ENCODE assay signal across 17 cellular contexts in genomic region chr13:29953542-29953941, GRCh38.
DNase-seq lines count a peak whose midpoint lies in the region; ATAC-seq and TF ChIP-seq lines count a peak whose summit lies in the region.
"Had no signal": no experiment of that assay in that cellular context is flagged by ENCODE, and none has a peak within 500 bp of the region (broad histone marks: within the 10 kb centered on the region; RNA-seq: fewer than 3 reads in every experiment).

No MANE protein-coding gene starts in this region.

- DNase-seq in T-helper 1 cell, result no peak
- peak; percentile 12 for DNase-seq in AG10803 (ENCODE audit: low read depth)
- no peak for DNase-seq in T-cell
- no peak for DNase-seq in effector memory CD8-positive, alpha-beta T cell
- DNase-seq in NCI-H82 (lab: John Stamatoyannopoulos, UW), result no peak
- DNase-seq in NCI-H774 (lab: John Stamatoyannopoulos, UW), result no peak
- DNase-seq: activated B cell treated with CpG ODN at 0.5 μM for 24 hours; central memory CD4-positive, alpha-beta T cell; NCI-H524 treated with DMSO at 0.1 percent for 48 hours; psoas muscle; Right ventricle myocardium superior; substantia nigra had no signal

- POLR2A ChIA-PET in T-cell (lab: Charles Lee), result interaction anchor here in 1 of 2 donors (0.6 to 1.6 kb wide), 2 partner anchors 18 kb away, joined by 3 to 9 read pairs; no protein-coding TSS in a partner anchor

- no peak overlapping the region for H3K4me3 ChIP-seq in AG10803 (ENCODE audit: low read length)
- H3K4me3 ChIP-seq: psoas muscle, smooth muscle cell, uterus had no signal

- H3K9me3 Mint-ChIP-seq in T-helper 1 cell treated with Interleukin-12 subunit alpha and Interleukin-12 subunit beta and Interleukin-4 antibody, amounts not matched to agents 30 μg/mL and 1 μg/mL, for 36 hours, result no peaks in the 10 kb centered on the region
- no peaks in the 10 kb centered on the region for H3K9me3 Mint-ChIP-seq in T-cell
- H3K9me3 Mint-ChIP-seq in effector memory CD8-positive, alpha-beta T cell, result no peaks in the 10 kb centered on the region
- H3K9me3 Mint-ChIP-seq: activated B cell treated with CpG ODN at 0.5 μM for 24 hours, mesothelial cell of epicardium had no signal

- TF ChIP-seq CTCF in AG10803 (conservative IDR thresholded peaks at IDR 0.05; ENCODE audit: low read length), result no peak

- H3K27me3 Mint-ChIP-seq in T-helper 1 cell treated with Interleukin-12 subunit alpha and Interleukin-12 subunit beta and Interleukin-4 antibody, amounts not matched to agents 30 μg/mL and 1 μg/mL, for 36 hours (ENCODE audit: low read depth), result peaks cover 19% of the 10 kb centered on the region
- peaks cover 0 to 3% of the 10 kb centered on the region in 2 donors for H3K27me3 Mint-ChIP-seq in T-cell
- peaks cover 6 to 7% of the 10 kb centered on the region in 2 donors for H3K27me3 Mint-ChIP-seq in effector memory CD8-positive, alpha-beta T cell

- peaks cover 5% of the 10 kb centered on the region for H3K36me3 Mint-ChIP-seq in T-helper 1 cell treated with Interleukin-12 subunit alpha and Interleukin-12 subunit beta and Interleukin-4 antibody, amounts not matched to agents 30 μg/mL and 1 μg/mL, for 36 hours (ENCODE audit: low read depth)
- no peaks in the 10 kb centered on the region for H3K36me3 Mint-ChIP-seq in T-cell
- peaks cover 4% of the 10 kb centered on the region for H3K36me3 Mint-ChIP-seq in effector memory CD8-positive, alpha-beta T cell (ENCODE audit: insufficient read depth)
- H3K36me3 Mint-ChIP-seq: mesothelial cell of epicardium had no signal

- CTCF ChIA-PET in T-cell (lab: Charles Lee), result interaction anchor here (0.6 to 2.2 kb wide), 8 partner anchors 13 to 162 kb away, joined by 3 to 25 read pairs (median 4); no protein-coding TSS in a partner anchor

- peak overlapping the region; percentile 79 for H3K4me3 Mint-ChIP-seq in T-helper 1 cell treated with Interleukin-12 subunit alpha and Interleukin-12 subunit beta and Interleukin-4 antibody, amounts not matched to agents 30 μg/mL and 1 μg/mL, for 36 hours
- H3K4me3 Mint-ChIP-seq in T-cell, result peak overlapping the region; percentile 72 to 80 (median 74)
- peak overlapping the region; percentile 55 to 83 for H3K4me3 Mint-ChIP-seq in effector memory CD8-positive, alpha-beta T cell
- H3K4me3 Mint-ChIP-seq: mesothelial cell of epicardium had no signal

- no peak for ATAC-seq in T-cell (replicated peaks in 1 of 4)
- ATAC-seq in effector memory CD8-positive, alpha-beta T cell (replicated peaks), result no peak
- no peak for ATAC-seq in HG03439 (IDR thresholded peaks at IDR 0.05; ENCODE audit: unreplicated experiment)
- ATAC-seq: psoas muscle had no signal

- no peak overlapping the region for H3K27ac Mint-ChIP-seq in T-helper 1 cell treated with Interleukin-12 subunit alpha and Interleukin-12 subunit beta and Interleukin-4 antibody, amounts not matched to agents 30 μg/mL and 1 μg/mL, for 36 hours
- H3K27ac Mint-ChIP-seq in T-cell, result peak overlapping the region; percentile 87 to 88
- H3K27ac Mint-ChIP-seq in effector memory CD8-positive, alpha-beta T cell, result peak overlapping the region; percentile 81 to 88
- H3K27ac Mint-ChIP-seq: activated B cell treated with CpG ODN at 0.5 μM for 24 hours, mesothelial cell of epicardium had no signal

- H3K4me1 Mint-ChIP-seq in T-helper 1 cell treated with Interleukin-12 subunit alpha and Interleukin-12 subunit beta and Interleukin-4 antibody, amounts not matched to agents 30 μg/mL and 1 μg/mL, for 36 hours (ENCODE audit: low read depth), result peaks cover 38% of the 10 kb centered on the region
- peaks cover 50 to 66% (median 57%) of the 10 kb centered on the region in 3 donors for H3K4me1 Mint-ChIP-seq in T-cell
- peaks cover 16 to 28% of the 10 kb centered on the region in 2 donors for H3K4me1 Mint-ChIP-seq in effector memory CD8-positive, alpha-beta T cell (ENCODE audit: low read depth in 2 of 2)
